Comparison of ENCODE assay signal across 13 cellular contexts in genomic region chr11:94734563-94735275, GRCh38.
DNase-seq lines count a peak whose midpoint lies in the region; ATAC-seq and TF ChIP-seq lines count a peak whose summit lies in the region.
"Had no signal": no experiment of that assay in that cellular context is flagged by ENCODE, and none has a peak within 500 bp of the region (broad histone marks: within the 10 kb centered on the region; RNA-seq: fewer than 3 reads in every experiment).

No MANE protein-coding gene starts in this region.

- H3K4me3 ChIP-seq in HUES6 (ENCODE audit: low read depth, low read length) (peak overlapping the region; percentile 36; the same call in 1 of the 2 replicates), RWPE2 (ENCODE audit: severe bottlenecking) (no peak overlapping the region)
- H3K4me3 ChIP-seq: GM23248, left lung, tibial artery had no signal

- no peak for TF ChIP-seq CTCF in RWPE2 (IDR thresholded peaks at IDR 0.05; ENCODE audit: poor library complexity, severe bottlenecking)

- DNase-seq in ELF-1 (ENCODE audit: low read depth, low spot score) (peak; percentile 78), RWPE2 (ENCODE audit: low spot score) (no peak), iPS-NIHi7 (ENCODE audit: extremely low spot score) (peak; percentile 84), inferior parietal cortex (ENCODE audit: extremely low spot score) (no peak)
- DNase-seq: GM23248, left lung, NCI-H2029, tibial artery had no signal

- no peaks in the 10 kb centered on the region for H3K9me3 ChIP-seq in HUES6 (ENCODE audit: control insufficient read depth, insufficient read depth, low read depth, low read length)
- no peaks in the 10 kb centered on the region for H3K9me3 ChIP-seq in RWPE2 (ENCODE audit: severe bottlenecking)
- H3K9me3 ChIP-seq: left lung, tibial artery had no signal

- ATAC-seq in RWPE2 (ENCODE audit: low read depth) (no peak), HG03039 (IDR thresholded peaks at IDR 0.05; ENCODE audit: unreplicated experiment) (no peak), HG02642 (IDR thresholded peaks at IDR 0.05; ENCODE audit: poor library complexity, unreplicated experiment) (no peak), HG03378 (IDR thresholded peaks at IDR 0.05; ENCODE audit: unreplicated experiment) (no peak)
- ATAC-seq: left lung, SK-N-SH treated with all-trans-retinoic acid at 6 μM for 48 hours had no signal

- H3K36me3 ChIP-seq in HUES6 (ENCODE audit: control insufficient read depth, insufficient read depth, low read length) (no peaks in the 10 kb centered on the region), RWPE2 (ENCODE audit: low read depth) (peaks cover 18% of the 10 kb centered on the region; the same call in 1 of the 2 replicates)
- H3K36me3 ChIP-seq: left lung, tibial artery had no signal

- H3K27ac ChIP-seq in HUES6 (ENCODE audit: low read depth, low read length) (peak overlapping the region; percentile 87; the same call in 1 of the 2 replicates), RWPE2 (ENCODE audit: poor library complexity, severe bottlenecking) (peak overlapping the region; percentile 95)
- H3K27ac ChIP-seq: GM23248, left lung, tibial artery had no signal

- H3K9ac ChIP-seq in HUES6 (ENCODE audit: low read length): peak overlapping the region; percentile 74
- H3K9ac ChIP-seq: GM23248 had no signal

- peaks cover 84% of the 10 kb centered on the region for H3K4me1 ChIP-seq in HUES6 (ENCODE audit: control insufficient read depth, insufficient read depth, low read length)
- peaks cover 65% of the 10 kb centered on the region for H3K4me1 ChIP-seq in RWPE2 (ENCODE audit: insufficient read depth, poor library complexity, severe bottlenecking)
- H3K4me1 ChIP-seq: left lung had no signal

- H3K27me3 ChIP-seq in HUES6 (ENCODE audit: control insufficient read depth, insufficient read depth, low read length) (peaks cover 3% of the 10 kb centered on the region), RWPE2 (ENCODE audit: insufficient read depth, poor library complexity, severe bottlenecking) (no peaks in the 10 kb centered on the region)
- H3K27me3 ChIP-seq: tibial artery had no signal

Comparison
In these comparisons a context has a peak if more than half of its experiments do, and no peak if none do; other contexts are left out.
1. DNase-seq: peak in ELF-1 (single experiment) and iPS-NIHi7 (single experiment); none in RWPE2 (single experiment) and inferior parietal cortex (single experiment).